Comparison of ENCODE assay signal across 15 cellular contexts in the genomic region with DNA sequence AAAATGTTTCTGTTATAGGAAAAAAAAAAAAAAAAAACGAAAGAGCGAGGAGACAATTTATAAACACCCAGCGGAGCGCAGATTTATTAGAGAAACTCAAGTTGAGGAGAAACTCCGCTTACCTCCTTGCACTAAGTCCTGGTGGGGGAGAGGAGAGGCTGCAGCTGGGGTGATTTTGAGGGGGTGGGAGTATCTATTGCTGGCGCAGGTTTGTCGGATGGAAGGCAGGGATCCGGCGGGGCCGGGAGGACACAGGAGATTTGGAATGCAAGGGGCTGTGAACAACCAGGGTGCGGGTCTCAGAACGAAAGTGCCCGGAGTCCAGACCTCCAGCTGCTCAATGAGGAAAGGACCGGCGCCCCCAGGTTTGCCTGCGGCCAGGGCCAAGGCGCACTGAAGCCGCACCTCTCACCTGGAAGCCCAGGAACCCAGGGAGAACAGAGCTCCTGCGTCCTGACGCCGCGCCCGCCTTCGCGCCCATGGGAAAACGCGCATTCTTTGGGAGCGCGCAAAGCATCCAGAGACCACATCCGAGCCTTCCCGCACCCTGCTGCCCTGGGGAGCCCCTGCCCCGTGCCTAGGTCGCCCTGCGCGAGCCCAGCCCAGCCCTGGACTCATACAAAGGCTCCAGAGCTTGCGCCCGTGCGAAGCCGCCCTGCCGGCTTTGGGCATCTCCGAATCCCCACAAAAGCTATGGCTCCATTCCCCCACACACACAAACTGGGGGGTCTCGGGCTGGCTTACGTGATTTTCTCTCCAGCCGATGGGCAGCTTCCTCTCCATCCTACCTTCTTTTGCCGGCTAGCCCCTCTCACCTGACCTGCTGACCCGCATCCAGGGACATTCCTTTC. TPM values are rescaled to one million over a fixed set of nuclear protein-coding genes. Genes with fewer than 3 reads are reported as not detected.
DNase-seq lines count a peak whose midpoint lies in the region; ATAC-seq, FAIRE-seq and TF ChIP-seq lines count a peak whose summit lies in the region.
"Had no signal": no experiment of that assay in that cellular context is flagged by ENCODE, and none has a peak within 500 bp of the region (broad histone marks: within the 10 kb centered on the region; RNA-seq: fewer than 3 reads in every experiment).

No MANE protein-coding gene starts in this region.

- CTCF ChIA-PET in endothelial cell of umbilical vein (lab: Charles Lee) = interaction anchor here (0.7 to 6.3 kb wide), 27 partner anchors 8 to 599 kb away, joined by 3 to 45 read pairs (median 6); no protein-coding TSS in a partner anchor

- no peak overlapping the region for H3K27ac ChIP-seq in endothelial cell of umbilical vein (ENCODE audit: insufficient read depth, low read depth, low read length)
- H3K27ac ChIP-seq: cardiac muscle cell, epithelial cell of prostate, tibial artery had no signal

- no peaks in the 10 kb centered on the region for H3K9me1 ChIP-seq in endothelial cell of umbilical vein (replicated peaks; ENCODE audit: control insufficient read depth, extremely low read depth, insufficient read depth, low read length)

- H3K36me3 Mint-ChIP-seq in neural crest cell (ENCODE audit: low read depth) = peaks cover 15% of the 10 kb centered on the region
- H3K36me3 Mint-ChIP-seq: WTC11 had no signal

- H3K27me3 ChIP-seq in H7 (ENCODE audit: control insufficient read depth, insufficient read depth, low read length) = peaks cover 99% of the 10 kb centered on the region
- H3K27me3 ChIP-seq in MG63 = peaks cover 5% of the 10 kb centered on the region
- H3K27me3 ChIP-seq in endothelial cell of umbilical vein (ENCODE audit: control insufficient read depth in 2 of 2, insufficient read depth in 2 of 2, low read length in 2 of 2) = peaks cover 59 to 73% of the 10 kb centered on the region in 2 experiments

- TF ChIP-seq CTCF in endothelial cell of umbilical vein (IDR thresholded peaks at IDR 0.05; ENCODE audit: extremely low read depth in 1 of 2, insufficient read depth in 1 of 2, low read depth in 1 of 2, low read length in 2 of 2) (no peak), neural crest cell (conservative IDR thresholded peaks at IDR 0.05) (no peak)

- intact Hi-C loops in endothelial cell of umbilical vein (cut with micrococcal nuclease) = loop anchor here (1.0 to 5.0 kb wide), 8 partner anchors 125 to 592 kb away; no protein-coding TSS in a partner anchor

- H3K4me3 Mint-ChIP-seq in neural crest cell = peak overlapping the region; percentile 88

- H3K36me3 ChIP-seq in H7 (replicated peaks; ENCODE audit: control insufficient read depth, insufficient read depth, low read length) = no peaks in the 10 kb centered on the region
- peaks cover 13% of the 10 kb centered on the region for H3K36me3 ChIP-seq in MG63
- H3K36me3 ChIP-seq in endothelial cell of umbilical vein (ENCODE audit: control insufficient read depth in 2 of 2, extremely low read depth in 1 of 2, insufficient read depth in 2 of 2, low read length in 2 of 2) = no peaks in the 10 kb centered on the region
- H3K36me3 ChIP-seq: cardiac muscle cell, tibial artery had no signal

- H3K27me3 Mint-ChIP-seq in neural crest cell (ENCODE audit: low read depth) = peaks cover 100% of the 10 kb centered on the region

- no peak for TF ChIP-seq POLR2A in endothelial cell of umbilical vein (IDR thresholded peaks at IDR 0.05; ENCODE audit: low read depth, low read length)

- H4K20me1 ChIP-seq in endothelial cell of umbilical vein (replicated peaks; ENCODE audit: control insufficient read depth, extremely low read depth, insufficient read depth, low read length) = no peaks in the 10 kb centered on the region

- H3K9me3 Mint-ChIP-seq in neural crest cell = no peaks in the 10 kb centered on the region
- H3K9me3 Mint-ChIP-seq: activated T-cell treated with anti-CD3 and anti-CD28 coated beads, Interleukin-2, amount 50 U/mL, for 4 hours; WTC11 had no signal

- H3K4me3 ChIP-seq in H7 (ENCODE audit: insufficient read depth, low read depth, low read length) (no peak overlapping the region), MG63 (peak overlapping the region; percentile 41), endothelial cell of umbilical vein (replicated peaks in 1 of 3; ENCODE audit: insufficient read depth in 1 of 3, low read depth in 1 of 3, low read length in 3 of 3) (no peak overlapping the region)
- H3K4me3 ChIP-seq: cardiac muscle cell, tibial artery had no signal

- peak overlapping the region; percentile 13 for H3K4me2 ChIP-seq in endothelial cell of umbilical vein (ENCODE audit: insufficient read depth, low read length)

- H3K9me3 ChIP-seq in MG63 (no peaks in the 10 kb centered on the region), endothelial cell of umbilical vein (replicated peaks; ENCODE audit: control insufficient read depth, insufficient read depth, low read length) (no peaks in the 10 kb centered on the region)
- H3K9me3 ChIP-seq: tibial artery had no signal

- DNase-seq in H7 (peak; percentile 78), MG63 (peak; percentile 27), endothelial cell of umbilical vein (ENCODE audit: low read depth, low spot score) (no peak), neural crest cell (ENCODE audit: low read depth, low spot score) (no peak), SIG-M5 treated with dmso at 0.1 percent for 504 hours (lab: John Stamatoyannopoulos, UW; ENCODE audit: unreplicated experiment) (no peak)
- DNase-seq: NCI-H1092 treated with DMSO at 0.1 percent for 48 hours had no signal

- no peak overlapping the region for H3K9ac ChIP-seq in endothelial cell of umbilical vein (replicated peaks; ENCODE audit: extremely low read depth, insufficient read depth, low read length)

- dilution Hi-C loops in endothelial cell of umbilical vein (cut with MboI; ENCODE audit: extremely low pct_ligation_motif_present, low sequenced_read_pairs) = no loop called here

- H3K4me1 ChIP-seq in endothelial cell of umbilical vein (ENCODE audit: control insufficient read depth, extremely low read depth, insufficient read depth, low read length) = peaks cover 31% of the 10 kb centered on the region

- POLR2A ChIA-PET in endothelial cell of umbilical vein (lab: Charles Lee) = interaction anchor here (0.6 kb wide), 1 partner anchor 391 kb away, joined by 3 read pairs; no protein-coding TSS in a partner anchor

- no TSS peak for BruUV-seq in endothelial cell of umbilical vein (replicated peaks; lab: Mats Ljungman, UMichigan)

- H2AFZ ChIP-seq in endothelial cell of umbilical vein (ENCODE audit: low read depth, low read length) = no peak overlapping the region

- peaks cover 13% of the 10 kb centered on the region for H3K4me1 Mint-ChIP-seq in neural crest cell

- H3K27ac Mint-ChIP-seq in neural crest cell (ENCODE audit: unreplicated experiment) = peak overlapping the region; percentile 97
- H3K27ac Mint-ChIP-seq: WTC11 had no signal

- FAIRE-seq in endothelial cell of umbilical vein (lab: Jason Lieb, UNC) = no peak

- ATAC-seq in HG03159 (IDR thresholded peaks at IDR 0.05; ENCODE audit: unreplicated experiment) (no peak), HG02840 (IDR thresholded peaks at IDR 0.05; ENCODE audit: low FRiP score, unreplicated experiment) (no peak)

- peaks cover 2% of the 10 kb centered on the region for H3K79me2 ChIP-seq in endothelial cell of umbilical vein (ENCODE audit: control insufficient read depth, insufficient read depth, low read length)

RNA-seq across cellular contexts. Expression of a gene that starts 2.6 kb away (rescaled TPM):
- total RNA-seq in H7 (2014; rRNA removed; shearing (Covaris generic)) = not detected in 2 replicates
- 3.8 and 4.8 TPM in 2 replicates for total RNA-seq in MG63 (2014; rRNA removed; shearing (Covaris generic); ENCODE audit: low replicate concordance)
- 1.7 and 2.0 TPM in 2 replicates for total RNA-seq in endothelial cell of umbilical vein
- polyA plus RNA-seq in endothelial cell of umbilical vein = 1.6 and 2.4 TPM in 2 replicates
- 0.81 and 0.86 TPM in 2 replicates for polyA plus RNA-seq in endothelial cell of umbilical vein (2011; cell fraction: cytosol; rRNA removed)
- 0.63 and 0.96 TPM in 2 replicates for polyA plus RNA-seq in endothelial cell of umbilical vein (2011; cell fraction: nucleus; rRNA removed)
- 3.4 and 3.6 TPM in 2 replicates for polyA plus RNA-seq in endothelial cell of umbilical vein (2012)
- polyA minus RNA-seq in endothelial cell of umbilical vein = 0.25 and 1.7 TPM in 2 replicates
- not detected for polyA minus RNA-seq in endothelial cell of umbilical vein (2011; cell fraction: cytosol; rRNA and poly(A)+ RNA removed)
- 0.67 and 0.91 TPM in 2 replicates for polyA minus RNA-seq in endothelial cell of umbilical vein (2011; cell fraction: nucleus; rRNA and poly(A)+ RNA removed)
- 19.7 and 22.9 TPM in 2 replicates for total RNA-seq in neural crest cell
- total RNA-seq: cardiac muscle cell, skeletal muscle tissue, WTC11 had no signal
- polyA plus RNA-seq: cardiac muscle cell had no signal

RNA-seq across cellular contexts. Expression of a gene that starts 6.9 kb away (rescaled TPM):
- total RNA-seq in H7 (2014; rRNA removed; shearing (Covaris generic)) = 0.45 TPM in 1 of 2 replicates, not detected in the other
- total RNA-seq in MG63 (2014; rRNA removed; shearing (Covaris generic); ENCODE audit: low replicate concordance) = 9.8 and 30.6 TPM in 2 replicates
- 24.5 and 29.8 TPM in 2 replicates for total RNA-seq in endothelial cell of umbilical vein
- polyA plus RNA-seq in endothelial cell of umbilical vein = 23.5 and 24.2 TPM in 2 replicates
- polyA plus RNA-seq in endothelial cell of umbilical vein (2011; cell fraction: cytosol; rRNA removed) = 18.2 and 21.3 TPM in 2 replicates
- polyA plus RNA-seq in endothelial cell of umbilical vein (2011; cell fraction: nucleus; rRNA removed) = 5.5 and 6.9 TPM in 2 replicates
- 26.0 and 33.3 TPM in 2 replicates for polyA plus RNA-seq in endothelial cell of umbilical vein (2012)
- polyA minus RNA-seq in endothelial cell of umbilical vein = 8.2 and 9.4 TPM in 2 replicates
- polyA minus RNA-seq in endothelial cell of umbilical vein (2011; cell fraction: cytosol; rRNA and poly(A)+ RNA removed) = 10.9 TPM
- 1.3 and 1.5 TPM in 2 replicates for polyA minus RNA-seq in endothelial cell of umbilical vein (2011; cell fraction: nucleus; rRNA and poly(A)+ RNA removed)
- 8.5 and 11.4 TPM in 2 replicates for total RNA-seq in neural crest cell
- total RNA-seq: cardiac muscle cell, WTC11 had no signal
- polyA plus RNA-seq: cardiac muscle cell had no signal

RNA-seq across cellular contexts. Expression of a gene that starts 8.4 kb away (rescaled TPM):
- 0.04 TPM in 1 of 2 replicates, not detected in the other for total RNA-seq in H7 (2014; rRNA removed; shearing (Covaris generic))
- 7.3 and 21.0 TPM in 2 replicates for total RNA-seq in MG63 (2014; rRNA removed; shearing (Covaris generic); ENCODE audit: low replicate concordance)
- total RNA-seq in endothelial cell of umbilical vein (0.69 and 1.1 TPM in 2 replicates), neural crest cell (84.1 and 89.8 TPM in 2 replicates)
- 0.49 and 0.79 TPM in 2 replicates for polyA plus RNA-seq in endothelial cell of umbilical vein
- polyA plus RNA-seq in endothelial cell of umbilical vein (2011; cell fraction: cytosol; rRNA removed) = 0.62 and 0.82 TPM in 2 replicates
- polyA plus RNA-seq in endothelial cell of umbilical vein (2011; cell fraction: nucleus; rRNA removed) = 0.50 and 0.54 TPM in 2 replicates
- polyA plus RNA-seq in endothelial cell of umbilical vein (2012) = 0.98 and 1.4 TPM in 2 replicates
- 1.3 and 2.6 TPM in 2 replicates for polyA minus RNA-seq in endothelial cell of umbilical vein
- polyA minus RNA-seq in endothelial cell of umbilical vein (2011; cell fraction: cytosol; rRNA and poly(A)+ RNA removed) = not detected
- polyA minus RNA-seq in endothelial cell of umbilical vein (2011; cell fraction: nucleus; rRNA and poly(A)+ RNA removed) = 0.24 and 0.38 TPM in 2 replicates
- total RNA-seq: cardiac muscle cell, skeletal muscle tissue had no signal
- polyA plus RNA-seq: cardiac muscle cell had no signal

RNA-seq across cellular contexts. Expression of a gene that starts 13.0 kb away (rescaled TPM):
- total RNA-seq in H7 (2014; rRNA removed; shearing (Covaris generic)) = not detected in 2 replicates
- 7.0 and 7.7 TPM in 2 replicates for total RNA-seq in MG63 (2014; rRNA removed; shearing (Covaris generic); ENCODE audit: low replicate concordance)
- total RNA-seq in endothelial cell of umbilical vein (24.0 and 27.4 TPM in 2 replicates), neural crest cell (9.6 and 11.5 TPM in 2 replicates)
- polyA plus RNA-seq in endothelial cell of umbilical vein = 8.8 and 10.0 TPM in 2 replicates
- 4.3 and 6.1 TPM in 2 replicates for polyA plus RNA-seq in endothelial cell of umbilical vein (2011; cell fraction: cytosol; rRNA removed)
- polyA plus RNA-seq in endothelial cell of umbilical vein (2011; cell fraction: nucleus; rRNA removed) = 42.1 and 47.5 TPM in 2 replicates
- polyA plus RNA-seq in endothelial cell of umbilical vein (2012) = 12.4 and 13.8 TPM in 2 replicates
- polyA minus RNA-seq in endothelial cell of umbilical vein = 3.9 and 7.0 TPM in 2 replicates
- polyA minus RNA-seq in endothelial cell of umbilical vein (2011; cell fraction: cytosol; rRNA and poly(A)+ RNA removed) = 2.8 TPM
- 9.1 and 16.5 TPM in 2 replicates for polyA minus RNA-seq in endothelial cell of umbilical vein (2011; cell fraction: nucleus; rRNA and poly(A)+ RNA removed)
- total RNA-seq: skeletal muscle tissue, WTC11 had no signal
- polyA plus RNA-seq: cardiac muscle cell had no signal

RNA-seq across cellular contexts. Expression of a gene that starts 24.2 kb away (rescaled TPM):
- not detected in 2 replicates for total RNA-seq in H7 (2014; rRNA removed; shearing (Covaris generic))
- total RNA-seq in MG63 (2014; rRNA removed; shearing (Covaris generic); ENCODE audit: low replicate concordance) = not detected in 2 replicates
- total RNA-seq in endothelial cell of umbilical vein = 7.3 and 8.5 TPM in 2 replicates
- polyA plus RNA-seq in endothelial cell of umbilical vein = 2.0 and 2.6 TPM in 2 replicates
- 1.0 and 1.1 TPM in 2 replicates for polyA plus RNA-seq in endothelial cell of umbilical vein (2011; cell fraction: cytosol; rRNA removed)
- 13.1 and 13.2 TPM in 2 replicates for polyA plus RNA-seq in endothelial cell of umbilical vein (2011; cell fraction: nucleus; rRNA removed)
- polyA plus RNA-seq in endothelial cell of umbilical vein (2012) = 3.3 and 3.5 TPM in 2 replicates
- 0.57 and 0.58 TPM in 2 replicates for polyA minus RNA-seq in endothelial cell of umbilical vein
- polyA minus RNA-seq in endothelial cell of umbilical vein (2011; cell fraction: cytosol; rRNA and poly(A)+ RNA removed) = 0.82 TPM
- 2.5 and 2.6 TPM in 2 replicates for polyA minus RNA-seq in endothelial cell of umbilical vein (2011; cell fraction: nucleus; rRNA and poly(A)+ RNA removed)
- 2.3 and 2.6 TPM in 2 replicates for total RNA-seq in neural crest cell
- total RNA-seq: SK-MEL-5, skeletal muscle tissue, WTC11 had no signal

Comparison
In these comparisons a context has a peak if more than half of its experiments do, and no peak if none do; other contexts are left out.
1. DNase-seq: peak in H7 (single experiment) and MG63 (single experiment); none in endothelial cell of umbilical vein (single experiment), neural crest cell (single experiment) and SIG-M5 treated with dmso at 0.1 percent for 504 hours (single experiment).